13 cellular contexts compared by ENCODE assay signal in genomic region chr2:6080837-6081541, GRCh38.
DNase-seq lines count a peak whose midpoint lies in the region; ATAC-seq, FAIRE-seq and TF ChIP-seq lines count a peak whose summit lies in the region.
"Had no signal": no experiment of that assay in that cellular context is flagged by ENCODE, and none has a peak within 500 bp of the region (broad histone marks: within the 10 kb centered on the region; RNA-seq: fewer than 3 reads in every experiment).

No MANE protein-coding gene starts in this region.

- ATAC-seq in activated T-cell treated with anti-CD3 and anti-CD28 coated beads, Interleukin-2, amount 50 U/mL, for 4 hours = no peak

- intact Hi-C loops in posterior cingulate gyrus (cut with DNase I) = loop anchor here (2.0 kb wide), 1 partner anchor 148 kb away; no protein-coding TSS in a partner anchor

- H3K27me3 Mint-ChIP-seq in activated T-cell treated with anti-CD3 and anti-CD28 coated beads, Interleukin-2, amount 50 U/mL, for 4 hours (ENCODE audit: low read depth) = no peaks in the 10 kb centered on the region
- H3K27me3 Mint-ChIP-seq: dendritic cell treated with granulocyte-macrophage colony-stimulating factor and Interleukin-4, amounts not matched to agents 40 ng/mL and 50 ng/mL, for 4 days had no signal

- H3K9me3 Mint-ChIP-seq in activated T-cell treated with anti-CD3 and anti-CD28 coated beads, Interleukin-2, amount 50 U/mL, for 4 hours = peaks cover 6% of the 10 kb centered on the region
- H3K9me3 Mint-ChIP-seq: nephron; T-helper 1 cell treated with Interleukin-12 subunit alpha and Interleukin-12 subunit beta and Interleukin-4 antibody, amounts not matched to agents 30 μg/mL and 1 μg/mL, for 36 hours had no signal

- TF ChIP-seq CTCF in D721Med (IDR thresholded peaks at IDR 0.05; ENCODE audit: insufficient read depth, missing control alignments) = no peak

- H3K4me3 Mint-ChIP-seq in activated T-cell treated with anti-CD3 and anti-CD28 coated beads, Interleukin-2, amount 50 U/mL, for 4 hours = no peak overlapping the region
- H3K4me3 Mint-ChIP-seq: dendritic cell treated with granulocyte-macrophage colony-stimulating factor and Interleukin-4, amounts not matched to agents 40 ng/mL and 50 ng/mL, for 4 days; nephron; T-helper 1 cell treated with Interleukin-12 subunit alpha and Interleukin-12 subunit beta and Interleukin-4 antibody, amounts not matched to agents 30 μg/mL and 1 μg/mL, for 36 hours had no signal

- FAIRE-seq in D721Med (lab: Jason Lieb, UNC) = no peak

- peak; percentile 4 for DNase-seq in G401 (ENCODE audit: low spot score)
- peak; percentile 92 to 99 for DNase-seq in NCI-H524 (lab: John Stamatoyannopoulos, UW)
- DNase-seq in ecto neural progenitor cell (ENCODE audit: low spot score) = peak; percentile 52
- peak in 7 of 10 donors; percentile 10 to 86 (median 55) for DNase-seq in posterior cingulate gyrus
- DNase-seq in activated T-cell treated with anti-CD3 and anti-CD28 coated beads, Interleukin-2, amount 50 U/mL, for 4 hours = no peak
- no peak for DNase-seq in D721Med (ENCODE audit: insufficient read length, low spot score)
- no peak for DNase-seq in NK-92 treated with Interleukin-12 subunit alpha and Interleukin-12 subunit beta, amount 100 ng/mL, for 24 hours (lab: John Stamatoyannopoulos, UW)
- DNase-seq: CD4-positive, alpha-beta memory T cell; stimulated activated CD4-positive, alpha-beta T cell treated with anti-CD3 and anti-CD28 coated beads, Interleukin-2, amount 100 ng/mL, for 24 hours; stimulated activated naive CD4-positive, alpha-beta T cell treated with Interleukin-2 at 50 U/mL for 16 hours had no signal

- in situ Hi-C loops in G401 (cut with HindIII; ENCODE audit: low sequenced_read_pairs) = no loop called here

- no peaks in the 10 kb centered on the region for H3K4me1 Mint-ChIP-seq in activated T-cell treated with anti-CD3 and anti-CD28 coated beads, Interleukin-2, amount 50 U/mL, for 4 hours (ENCODE audit: low read depth)

- no peaks in the 10 kb centered on the region for H3K36me3 Mint-ChIP-seq in activated T-cell treated with anti-CD3 and anti-CD28 coated beads, Interleukin-2, amount 50 U/mL, for 4 hours (ENCODE audit: insufficient read depth)
- H3K36me3 Mint-ChIP-seq: CD4-positive, alpha-beta memory T cell had no signal

Comparison
In these comparisons a context has a peak if more than half of its experiments do, and no peak if none do; other contexts are left out.
1. DNase-seq: peak in G401 (single experiment), NCI-H524 (2 of 2), ecto neural progenitor cell (single experiment) and posterior cingulate gyrus (7 of 10); none in activated T-cell treated with anti-CD3 and anti-CD28 coated beads, Interleukin-2, amount 50 U/mL, for 4 hours (single experiment), D721Med (single experiment) and NK-92 treated with Interleukin-12 subunit alpha and Interleukin-12 subunit beta, amount 100 ng/mL, for 24 hours (single experiment).